In the genomic region with DNA sequence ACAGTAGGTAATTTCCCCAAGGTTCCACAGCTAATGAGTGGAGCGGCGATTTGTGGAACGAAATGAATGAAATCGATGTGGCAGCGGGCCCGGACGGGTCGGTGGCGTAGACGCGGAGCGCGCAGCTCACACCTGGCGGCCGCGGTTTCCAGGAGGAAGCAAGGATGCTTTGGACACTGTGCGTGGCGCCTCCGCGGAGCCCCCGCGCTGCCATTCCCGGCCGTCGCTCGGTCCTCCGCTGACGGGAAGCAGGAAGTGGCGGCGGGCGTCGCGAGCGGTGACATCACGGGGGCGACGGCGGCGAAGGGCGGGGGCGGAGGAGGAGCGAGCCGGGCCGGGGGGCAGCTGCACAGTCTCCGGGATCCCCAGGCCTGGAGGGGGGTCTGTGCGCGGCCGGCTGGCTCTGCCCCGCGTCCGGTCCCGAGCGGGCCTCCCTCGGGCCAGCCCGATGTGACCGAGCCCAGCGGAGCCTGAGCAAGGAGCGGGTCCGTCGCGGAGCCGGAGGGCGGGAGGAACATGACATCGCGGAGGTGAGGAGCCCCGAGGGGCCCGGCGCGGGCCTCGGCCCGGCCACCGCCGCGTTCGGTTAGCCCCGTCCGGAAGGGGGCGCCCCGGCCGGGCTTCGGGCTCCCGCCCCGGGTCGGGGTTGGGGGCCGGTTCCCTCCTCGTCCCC, we compare ENCODE assay signal across 1 cellular context.
A peak's percentile ranks its signal among the peaks of the same experiment; 100 is the strongest.
TF ChIP-seq lines count a peak whose summit lies in the region.

TSS of gene PTPN11 (plus strand) at position 352 of the 673 bp plus-strand sequence. CDS start at position 517, 165 bp downstream.

TF ChIP-seq in K562, 482 proteins besides CTCF, POLR2A, EP300 and RAD21 (continued from another document and continues in another):
- TF ChIP-seq RERE (CRISPR knock-in tag; IDR thresholded peaks at IDR 0.05; ENCODE audit: borderline replicate concordance) (no peak), ZNF212 (CRISPR knock-in tag; IDR thresholded peaks at IDR 0.05) (no peak), ZBED1 (IDR thresholded peaks at IDR 0.05) (no peak), NRF1 (conservative IDR thresholded peaks at IDR 0.05 in 1 of 2, IDR thresholded peaks at IDR 0.05 in 1 of 2) (peak; percentile 31 to 51; a peak in 2 of 4 replicates), HLTF (IDR thresholded peaks at IDR 0.05) (no peak), MEIS2 (IDR thresholded peaks at IDR 0.05; ENCODE audit: partially characterized antibody) (no peak), ZKSCAN3 (CRISPR knock-in tag; IDR thresholded peaks at IDR 0.05) (no peak), ZNF277 (CRISPR knock-in tag; IDR thresholded peaks at IDR 0.05; ENCODE audit: borderline replicate concordance) (no peak), NFIC (IDR thresholded peaks at IDR 0.05) (peak; percentile 43), ZBTB34 (CRISPR knock-in tag; IDR thresholded peaks at IDR 0.05) (no peak), NR2C2 (CRISPR knock-in tag; IDR thresholded peaks at IDR 0.05) (no peak), NR2C2 (tag; IDR thresholded peaks at IDR 0.05) (peak; percentile 74), ELF1 (tag; IDR thresholded peaks at IDR 0.05) (peak; percentile 100), SMAD4 (CRISPR knock-in tag; conservative IDR thresholded peaks at IDR 0.05) (peak; percentile 62; the same call in 1 of the 2 replicates), TCFL5 (CRISPR knock-in tag; conservative IDR thresholded peaks at IDR 0.05) (no peak), HMGN3 (IDR thresholded peaks at IDR 0.05; ENCODE audit: borderline replicate concordance, extremely low read depth, insufficient read length, low read depth, low read length) (peak; percentile 60), ARID2 (IDR thresholded peaks at IDR 0.05) (no peak), MXI1 (IDR thresholded peaks at IDR 0.05; ENCODE audit: low read depth, low read length) (no peak), RBM34 (IDR thresholded peaks at IDR 0.05; ENCODE audit: borderline replicate concordance, insufficient read depth, low read length) (no peak), ZBTB2 (IDR thresholded peaks at IDR 0.05) (no peak), MBD2 (IDR thresholded peaks at IDR 0.05; ENCODE audit: borderline replicate concordance, low read depth) (peak; percentile 56; the same call in 1 of the 2 replicates), NFXL1 (CRISPR knock-in tag; IDR thresholded peaks at IDR 0.05) (no peak), BCL6 (CRISPR knock-in tag; IDR thresholded peaks at IDR 0.05) (no peak), RBM22 (IDR thresholded peaks at IDR 0.05; ENCODE audit: low read depth, low read length, poor library complexity, severe bottlenecking) (no peak), HBP1 (CRISPR knock-in tag; IDR thresholded peaks at IDR 0.05) (peak; percentile 95), MLLT1 (IDR thresholded peaks at IDR 0.05) (peak; percentile 36 to 78; a peak in 2 of 4 replicates), KAT7 (CRISPR knock-in tag; IDR thresholded peaks at IDR 0.05; ENCODE audit: borderline replicate concordance) (peak; percentile 91; the same call in 1 of the 2 replicates), ZNF639 (CRISPR knock-in tag; conservative IDR thresholded peaks at IDR 0.05 in 1 of 2, IDR thresholded peaks at IDR 0.05 in 1 of 2) (peak in 1 of 2 experiments; percentile 93; a peak in 2 of 4 replicates), BRF1 (IDR thresholded peaks at IDR 0.05; ENCODE audit: borderline replicate concordance, extremely low read depth, insufficient read length) (no peak), ZNF316 (IDR thresholded peaks at IDR 0.05) (no peak), KLF16 (IDR thresholded peaks at IDR 0.05) (no peak), YY1 (IDR thresholded peaks at IDR 0.05; ENCODE audit: borderline replicate concordance in 1 of 3, control insufficient read depth in 1 of 3, extremely low read depth in 1 of 3, insufficient read depth in 3 of 3, insufficient read length in 1 of 3, insufficient replicate concordance in 2 of 3, low read depth in 1 of 3, low read length in 2 of 3) (peak; percentile 10 to 89 (median 83)), TRIM28 (IDR thresholded peaks at IDR 0.05) (no peak)
- TF ChIP-seq, protein P1, sequence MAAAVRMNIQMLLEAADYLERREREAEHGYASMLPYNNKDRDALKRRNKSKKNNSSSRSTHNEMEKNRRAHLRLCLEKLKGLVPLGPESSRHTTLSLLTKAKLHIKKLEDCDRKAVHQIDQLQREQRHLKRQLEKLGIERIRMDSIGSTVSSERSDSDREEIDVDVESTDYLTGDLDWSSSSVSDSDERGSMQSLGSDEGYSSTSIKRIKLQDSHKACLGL (CRISPR knock-in tag; IDR thresholded peaks at IDR 0.05; ENCODE audit: borderline replicate concordance, poor library complexity, severe bottlenecking) = no peak
- TF ChIP-seq, protein P2, sequence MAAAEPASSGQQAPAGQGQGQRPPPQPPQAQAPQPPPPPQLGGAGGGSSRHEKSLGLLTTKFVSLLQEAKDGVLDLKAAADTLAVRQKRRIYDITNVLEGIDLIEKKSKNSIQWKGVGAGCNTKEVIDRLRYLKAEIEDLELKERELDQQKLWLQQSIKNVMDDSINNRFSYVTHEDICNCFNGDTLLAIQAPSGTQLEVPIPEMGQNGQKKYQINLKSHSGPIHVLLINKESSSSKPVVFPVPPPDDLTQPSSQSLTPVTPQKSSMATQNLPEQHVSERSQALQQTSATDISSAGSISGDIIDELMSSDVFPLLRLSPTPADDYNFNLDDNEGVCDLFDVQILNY (CRISPR knock-in tag; IDR thresholded peaks at IDR 0.05) = 0 out of 2 replicates have a peak, but pooled peaks have one; percentile 32
- TF ChIP-seq, protein P3, sequence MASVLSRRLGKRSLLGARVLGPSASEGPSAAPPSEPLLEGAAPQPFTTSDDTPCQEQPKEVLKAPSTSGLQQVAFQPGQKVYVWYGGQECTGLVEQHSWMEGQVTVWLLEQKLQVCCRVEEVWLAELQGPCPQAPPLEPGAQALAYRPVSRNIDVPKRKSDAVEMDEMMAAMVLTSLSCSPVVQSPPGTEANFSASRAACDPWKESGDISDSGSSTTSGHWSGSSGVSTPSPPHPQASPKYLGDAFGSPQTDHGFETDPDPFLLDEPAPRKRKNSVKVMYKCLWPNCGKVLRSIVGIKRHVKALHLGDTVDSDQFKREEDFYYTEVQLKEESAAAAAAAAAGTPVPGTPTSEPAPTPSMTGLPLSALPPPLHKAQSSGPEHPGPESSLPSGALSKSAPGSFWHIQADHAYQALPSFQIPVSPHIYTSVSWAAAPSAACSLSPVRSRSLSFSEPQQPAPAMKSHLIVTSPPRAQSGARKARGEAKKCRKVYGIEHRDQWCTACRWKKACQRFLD (CRISPR knock-in tag; IDR thresholded peaks at IDR 0.05) = 0 out of 2 replicates have a peak, but pooled peaks have one; percentile 24
